2 cellular contexts compared by ENCODE assay signal in genomic region chr5:54460181-54460919, GRCh38.
TF ChIP-seq lines count a peak whose summit lies in the region.

No MANE protein-coding gene starts in this region.

TF ChIP-seq in HepG2, 621 proteins besides CTCF, POLR2A, EP300 and RAD21:
- TF ChIP-seq ZNF766 (CRISPR knock-in tag; IDR thresholded peaks at IDR 0.05; ENCODE audit: borderline replicate concordance): no peak
- peak; percentile 58; the same call in 1 of the 2 replicates for TF ChIP-seq NFE2L2 (IDR thresholded peaks at IDR 0.05; ENCODE audit: low read length)
- no peak for TF ChIP-seq XBP1 (CRISPR knock-in tag; IDR thresholded peaks at IDR 0.05)
- TF ChIP-seq ZNF546 (CRISPR knock-in tag; conservative IDR thresholded peaks at IDR 0.05): no peak
- TF ChIP-seq EEA1 (CRISPR knock-in tag; IDR thresholded peaks at IDR 0.05; ENCODE audit: borderline replicate concordance): no peak

TF ChIP-seq in K562, 482 proteins besides CTCF, POLR2A, EP300 and RAD21 (continues in another document):
- peak; percentile 47 for TF ChIP-seq FOSL1 (tag; conservative IDR thresholded peaks at IDR 0.05)
- peak; percentile 98 for TF ChIP-seq ZNF316 (IDR thresholded peaks at IDR 0.05)
- no peak for TF ChIP-seq ZNF785 (CRISPR knock-in tag; IDR thresholded peaks at IDR 0.05)
- TF ChIP-seq HINFP (tag; conservative IDR thresholded peaks at IDR 0.05; ENCODE audit: low read depth): no peak
- TF ChIP-seq POLR2AphosphoS5 (IDR thresholded peaks at IDR 0.05; ENCODE audit: control insufficient read depth, insufficient read depth, low read depth, low read length): no peak
- TF ChIP-seq NCOA1 (IDR thresholded peaks at IDR 0.05; ENCODE audit: low read depth): no peak
- TF ChIP-seq FOXJ2 (tag; IDR thresholded peaks at IDR 0.05): no peak
- TF ChIP-seq CREBBP (IDR thresholded peaks at IDR 0.05; ENCODE audit: low read depth, low read length): no peak
- TF ChIP-seq THRAP3 (IDR thresholded peaks at IDR 0.05; ENCODE audit: borderline replicate concordance): no peak
- TF ChIP-seq CBX8 (IDR thresholded peaks at IDR 0.05; ENCODE audit: borderline replicate concordance, extremely low read depth, low read depth, low read length, poor library complexity, severe bottlenecking): no peak
- peak; percentile 52 for TF ChIP-seq ATF7 (IDR thresholded peaks at IDR 0.05)
- no peak for TF ChIP-seq MBD1 (CRISPR knock-in tag; IDR thresholded peaks at IDR 0.05)
- TF ChIP-seq ZNF121 (CRISPR knock-in tag; conservative IDR thresholded peaks at IDR 0.05): no peak
- no peak for TF ChIP-seq ZBTB1 (CRISPR knock-in tag; IDR thresholded peaks at IDR 0.05; ENCODE audit: borderline replicate concordance, low read depth)
- no peak for TF ChIP-seq KLF6 (CRISPR knock-in tag; IDR thresholded peaks at IDR 0.05; ENCODE audit: borderline replicate concordance)
- 0 out of 4 replicates have a peak, but pooled peaks of 1 of the 2 experiments have one; percentile 14 for TF ChIP-seq KDM1A (IDR thresholded peaks at IDR 0.05)
- no peak for TF ChIP-seq STAG1 (CRISPR knock-in tag; IDR thresholded peaks at IDR 0.05; ENCODE audit: borderline replicate concordance)
- peak; percentile 91 for TF ChIP-seq MAFF (IDR thresholded peaks at IDR 0.05; ENCODE audit: low read length)
- no peak for TF ChIP-seq KLF1 (tag; IDR thresholded peaks at IDR 0.05)
- TF ChIP-seq POLR3G (IDR thresholded peaks at IDR 0.05; ENCODE audit: extremely low read depth, insufficient read length, insufficient replicate concordance): no peak
- TF ChIP-seq MLX (CRISPR knock-in tag; conservative IDR thresholded peaks at IDR 0.05): no peak
- TF ChIP-seq NFE2L1 (tag; IDR thresholded peaks at IDR 0.05; ENCODE audit: borderline replicate concordance, low read depth): peak; percentile 89
- TF ChIP-seq CAMTA2 (CRISPR knock-in tag; conservative IDR thresholded peaks at IDR 0.05): no peak
- TF ChIP-seq PKNOX1 (IDR thresholded peaks at IDR 0.05): peak; percentile 91
- no peak for TF ChIP-seq DIDO1 (tag; IDR thresholded peaks at IDR 0.05; ENCODE audit: low read depth)
- TF ChIP-seq NFYB (IDR thresholded peaks at IDR 0.05; ENCODE audit: extremely low read depth, insufficient read length): no peak
- no peak for TF ChIP-seq HES1 (IDR thresholded peaks at IDR 0.05; ENCODE audit: low read depth)
- TF ChIP-seq ZNF12 (CRISPR knock-in tag; IDR thresholded peaks at IDR 0.05): no peak
- no peak for TF ChIP-seq HNRNPLL (IDR thresholded peaks at IDR 0.05; ENCODE audit: low read depth, low read length, poor library complexity, severe bottlenecking)
- TF ChIP-seq ZNF592 (IDR thresholded peaks at IDR 0.05): 0 out of 2 replicates have a peak, but pooled peaks have one; percentile 74
- no peak for TF ChIP-seq NUFIP1 (IDR thresholded peaks at IDR 0.05; ENCODE audit: partially characterized antibody)
- no peak for TF ChIP-seq RB1 (IDR thresholded peaks at IDR 0.05; ENCODE audit: low read depth)
- no peak for TF ChIP-seq HDAC3 (IDR thresholded peaks at IDR 0.05; ENCODE audit: borderline replicate concordance, partially characterized antibody)
- peak; percentile 71; the same call in 1 of the 2 replicates for TF ChIP-seq JUND (IDR thresholded peaks at IDR 0.05; ENCODE audit: borderline replicate concordance, low read depth, low read length)
- TF ChIP-seq JUND (tag; IDR thresholded peaks at IDR 0.05; ENCODE audit: borderline replicate concordance, low read depth, low read length): peak; percentile 75; the same call in 2 of the 3 replicates
- TF ChIP-seq BACH1 (tag; IDR thresholded peaks at IDR 0.05): peak; percentile 87
- no peak for TF ChIP-seq PTRF (tag; IDR thresholded peaks at IDR 0.05)
- TF ChIP-seq NFRKB (IDR thresholded peaks at IDR 0.05; ENCODE audit: low read depth): no peak
- TF ChIP-seq PYGO2 (tag; IDR thresholded peaks at IDR 0.05): no peak
- no peak for TF ChIP-seq HCFC1 (IDR thresholded peaks at IDR 0.05; ENCODE audit: low read depth, low read length)
- TF ChIP-seq MAFG (tag; conservative IDR thresholded peaks at IDR 0.05): peak; percentile 98
- no peak for TF ChIP-seq MECOM (CRISPR knock-in tag; IDR thresholded peaks at IDR 0.05)
- no peak for TF ChIP-seq SMARCB1 (IDR thresholded peaks at IDR 0.05; ENCODE audit: insufficient read length, low read depth)
- no peak for TF ChIP-seq ZNF764 (CRISPR knock-in tag; IDR thresholded peaks at IDR 0.05; ENCODE audit: low read depth)
- TF ChIP-seq FOS (IDR thresholded peaks at IDR 0.05; ENCODE audit: extremely low read depth, insufficient read length): no peak
- TF ChIP-seq GATAD2A (IDR thresholded peaks at IDR 0.05): no peak
- no peak for TF ChIP-seq MLLT1 (IDR thresholded peaks at IDR 0.05)
- TF ChIP-seq SMC3 (conservative IDR thresholded peaks at IDR 0.05; ENCODE audit: insufficient read depth, low read depth, low read length): no peak
- TF ChIP-seq ZNF311 (CRISPR knock-in tag; IDR thresholded peaks at IDR 0.05): no peak
- no peak for TF ChIP-seq ZNF3 (CRISPR knock-in tag; IDR thresholded peaks at IDR 0.05)
- TF ChIP-seq GTF2B (IDR thresholded peaks at IDR 0.05; ENCODE audit: extremely low read depth, insufficient read length): no peak
- no peak for TF ChIP-seq ZNF274 (IDR thresholded peaks at IDR 0.05; ENCODE audit: borderline replicate concordance, low read depth, low read length)
- no peak for TF ChIP-seq ZNF586 (CRISPR knock-in tag; conservative IDR thresholded peaks at IDR 0.05)
- TF ChIP-seq ETV1 (tag; conservative IDR thresholded peaks at IDR 0.05; ENCODE audit: low read depth): no peak
- TF ChIP-seq TFAM (CRISPR knock-in tag; conservative IDR thresholded peaks at IDR 0.05): no peak
- TF ChIP-seq TRIM24 (IDR thresholded peaks at IDR 0.05): peak in 1 of 2 experiments; percentile 35; a peak in 1 of 4 replicates
- no peak for TF ChIP-seq WHSC1 (IDR thresholded peaks at IDR 0.05; ENCODE audit: low read length)
- TF ChIP-seq MEF2D (tag; conservative IDR thresholded peaks at IDR 0.05; ENCODE audit: low read depth): no peak
- TF ChIP-seq SMARCA4 (IDR thresholded peaks at IDR 0.05): peak; percentile 73; the same call in 1 of the 2 replicates
- peak in 1 of 2 experiments; percentile 50; a peak in 1 of 4 replicates for TF ChIP-seq HDAC1 (IDR thresholded peaks at IDR 0.05)
- no peak for TF ChIP-seq HDGF (IDR thresholded peaks at IDR 0.05)
- TF ChIP-seq GATAD2B (IDR thresholded peaks at IDR 0.05; ENCODE audit: borderline replicate concordance): no peak
- no peak for TF ChIP-seq KDM2B (CRISPR knock-in tag; IDR thresholded peaks at IDR 0.05)
